8 cellular contexts compared by ENCODE assay signal in genomic region chr14:91835920-91836843, GRCh38. TPM values are rescaled to one million over a fixed set of nuclear protein-coding genes. Genes with fewer than 3 reads are reported as not detected.
DNase-seq lines count a peak whose midpoint lies in the region; ATAC-seq and TF ChIP-seq lines count a peak whose summit lies in the region.

No MANE protein-coding gene starts in this region.

- H3K27ac ChIP-seq in Peyer's patch (peak overlapping the region; percentile 77 to 96 (median 84)), iPS DF 6.9 (ENCODE audit: low read length) (no peak overlapping the region), spleen (peak overlapping the region in 7 of 8 donors; percentile 23 to 87 (median 78))

- intact Hi-C loops in spleen (cut with DNase I; ENCODE audit: low total_unique reads): no loop called here

- TF ChIP-seq CTCF in Peyer's patch (IDR thresholded peaks at IDR 0.05) (peak in 1 of 6 experiments; percentile 8), spleen (IDR thresholded peaks at IDR 0.05 in 8 of 11, conservative IDR thresholded peaks at IDR 0.05 in 3 of 11) (peak in 1 of 11 experiments; percentile 11)

- no peaks in the 10 kb centered on the region for H3K27me3 ChIP-seq in Peyer's patch
- H3K27me3 ChIP-seq in iPS DF 6.9 (ENCODE audit: control insufficient read depth, insufficient read depth, low read length): no peaks in the 10 kb centered on the region
- peaks cover 0 to 36% (median 12%) of the 10 kb centered on the region in 7 donors for H3K27me3 ChIP-seq in spleen (replicated peaks in 1 of 7)

- peak; percentile 48 to 71 for DNase-seq in NCI-H524 (lab: John Stamatoyannopoulos, UW)
- DNase-seq in NCI-H524 treated with DMSO at 0.1 percent for 48 hours (lab: John Stamatoyannopoulos, UW): no peak
- DNase-seq in Peyer's patch: peak; percentile 88 to 96 (median 96)
- peak; percentile 88 for DNase-seq in activated naive CD4-positive, alpha-beta T cell treated with anti-CD3 and anti-CD28 coated beads, Interleukin-2, amount 50 U/mL, for 16 hours
- DNase-seq in iPS DF 6.9 (ENCODE audit: low read depth, low spot score): peak; percentile 73
- DNase-seq in spleen: peak; percentile 93

- H3K36me3 ChIP-seq in Peyer's patch (no peaks in the 10 kb centered on the region), iPS DF 6.9 (ENCODE audit: control insufficient read depth, insufficient read depth, low read length) (no peaks in the 10 kb centered on the region), spleen (no peaks in the 10 kb centered on the region)

- peak; percentile 63 to 67 for TF ChIP-seq POLR2A in Peyer's patch (IDR thresholded peaks at IDR 0.05)
- TF ChIP-seq POLR2A in spleen (IDR thresholded peaks at IDR 0.05): no peak

- peaks cover 0 to 7% (median 0%) of the 10 kb centered on the region in 4 donors for H3K4me1 ChIP-seq in Peyer's patch
- no peaks in the 10 kb centered on the region for H3K4me1 ChIP-seq in iPS DF 6.9 (ENCODE audit: control insufficient read depth, insufficient read depth, low read length)
- H3K4me1 ChIP-seq in spleen: peaks cover 7 to 80% (median 33%) of the 10 kb centered on the region in 6 donors

- no CpG with 5 or more reads among the region's 84 CpGs for WGBS in iPS DF 6.9 (ENCODE audit: insufficient coverage, insufficient read length)
- WGBS in spleen, 5 donors: 1 to 2% (median 1%) methylated on average over 30 to 84 of the region's 84 CpGs

- ATAC-seq in HG03571 (IDR thresholded peaks at IDR 0.05; ENCODE audit: unreplicated experiment) (peak; percentile 65), GM18861 (IDR thresholded peaks at IDR 0.05; ENCODE audit: unreplicated experiment) (no peak)

- no peaks in the 10 kb centered on the region for H3K9me3 ChIP-seq in Peyer's patch
- no peaks in the 10 kb centered on the region for H3K9me3 ChIP-seq in iPS DF 6.9 (ENCODE audit: control insufficient read depth, insufficient read depth, low read length)
- H3K9me3 ChIP-seq in spleen: peaks cover 0 to 4% (median 0%) of the 10 kb centered on the region in 8 donors

- H3K4me3 ChIP-seq in Peyer's patch: peak overlapping the region; percentile 67 to 94 (median 78)
- H3K4me3 ChIP-seq in iPS DF 6.9 (ENCODE audit: low read length): peak overlapping the region; percentile 95
- H3K4me3 ChIP-seq in spleen: peak overlapping the region; percentile 29 to 85 (median 57)

RNA-seq across cellular contexts. Expression of gene TC2N, which starts 31.2 kb away (rescaled TPM):
- total RNA-seq in Peyer's patch: 10 to 100 TPM; 35.2 to 59.4 (median 50.9) TPM
- total RNA-seq in spleen: 10 to 100 TPM; 33.6 to 50.7 (median 41.6) TPM
- polyA plus RNA-seq in spleen: 1 to 10 TPM; 5.3 to 7.0 (median 5.6) TPM

Comparison
In these comparisons a context has a peak if more than half of its experiments do, and no peak if none do; other contexts are left out.
1. POLR2A ChIP-seq: peak in Peyer's patch (2 of 2); none in spleen (0 of 3).
2. Peak in every context shown above with its lines, with median percentiles within 50 percentile points of each other: H3K4me3 ChIP-seq.